In the genomic region with DNA sequence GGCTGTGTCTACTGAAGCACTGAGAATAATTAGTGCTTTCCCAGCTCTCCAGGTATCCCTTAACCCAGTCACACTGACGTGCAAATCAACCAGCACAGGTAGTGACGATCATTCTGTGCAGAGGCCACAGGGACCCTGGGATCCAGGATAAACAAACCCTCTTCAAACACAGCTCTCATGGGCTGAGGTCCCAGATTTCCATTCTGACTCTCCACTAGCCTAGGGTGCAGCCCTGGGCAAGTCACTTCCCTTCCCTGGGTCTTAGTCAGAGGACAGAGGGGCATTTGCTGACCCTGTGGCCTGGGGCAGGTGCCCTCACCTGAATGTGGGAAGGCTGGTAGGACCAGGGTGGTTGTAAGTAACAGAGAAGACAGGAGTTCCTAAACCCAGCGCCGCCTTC, we compare ENCODE assay signal across 35 cellular contexts.
"Had no signal": no experiment of that assay in that cellular context is flagged by ENCODE, and none has a peak within 500 bp of the region (broad histone marks: within the 10 kb centered on the region; RNA-seq: fewer than 3 reads in every experiment).

No MANE protein-coding gene starts in this region.

- H3K4me1 Mint-ChIP-seq: activated B cell treated with CpG ODN at 0.5 μM for 24 hours; activated CD4-positive, alpha-beta T cell treated with anti-CD3 and anti-CD28 coated beads, Interleukin-2, amount 10 ng/mL, durations not matched to agents 7 days and 5 days; activated naive CD8-positive, alpha-beta T cell treated with anti-CD3 and anti-CD28 coated beads for 36 hours; activated T-helper 17 cell treated with anti-CD3 and anti-CD28 coated beads, Interleukin-2, amount 50 U/mL, for 72 hours had no signal

- H3K27me3 Mint-ChIP-seq: activated B cell treated with CpG ODN at 0.5 μM for 24 hours; activated CD4-positive, alpha-beta T cell treated with anti-CD3 and anti-CD28 coated beads, Interleukin-2, amount 10 ng/mL, durations not matched to agents 7 days and 5 days; activated naive CD8-positive, alpha-beta T cell treated with anti-CD3 and anti-CD28 coated beads for 36 hours had no signal

- H3K36me3 ChIP-seq: adrenal gland, brain microvascular endothelial cell, breast epithelium had no signal

- H3K4me3 Mint-ChIP-seq: activated B cell treated with CpG ODN at 0.5 μM for 24 hours; activated CD4-positive, alpha-beta memory T cell treated with anti-CD3 and anti-CD28 coated beads for 36 hours; activated CD4-positive, alpha-beta T cell treated with anti-CD3 and anti-CD28 coated beads, Interleukin-2, amount 10 ng/mL, durations not matched to agents 7 days and 5 days; activated CD8-positive, alpha-beta T cell treated with anti-CD3 and anti-CD28 coated beads for 36 hours; activated naive CD4-positive, alpha-beta T cell treated with anti-CD3 and anti-CD28 coated beads for 36 hours; activated naive CD8-positive, alpha-beta T cell treated with anti-CD3 and anti-CD28 coated beads for 36 hours; activated T-cell treated with anti-CD3 and anti-CD28 coated beads, Interleukin-2, amount 50 U/mL, for 4 hours; activated T-cell treated with anti-CD3 and anti-CD28 coated beads, Interleukin-2, amount 50 U/mL, for 72 hours; activated T-helper 1 cell treated with anti-CD3 and anti-CD28 coated beads, Interleukin-12 subunit alpha, Interleukin-12 subunit beta, Interleukin-2, Interleukin-4 antibody, amounts not matched to agents 30 ng/mL and 10 ng/mL and 1 ng/mL, durations not matched to agents 14 hours and 24 hours and 36 hours; activated T-helper 17 cell treated with anti-CD3 and anti-CD28 coated beads, Interleukin-2, amount 50 U/mL, for 72 hours; T-helper 1 cell treated with Interleukin-12 subunit alpha and Interleukin-12 subunit beta and Interleukin-4 antibody, amounts not matched to agents 30 μg/mL and 1 μg/mL, for 36 hours; T-helper 2 cell treated with Interferon-gamma antibody and Interleukin-4, amounts not matched to agents 5 μg/mL and 100 μg/mL, for 36 hours had no signal

- DNase-seq: activated B cell treated with CpG ODN at 0.5 μM for 24 hours; activated CD4-positive, alpha-beta memory T cell treated with anti-CD3 and anti-CD28 coated beads for 36 hours; activated CD4-positive, alpha-beta T cell treated with anti-CD3 and anti-CD28 coated beads for 4 hours; activated CD4-positive, alpha-beta T cell treated with anti-CD3 and anti-CD28 coated beads, Interleukin-2, amount 10 ng/mL, durations not matched to agents 7 days and 5 days; activated CD4-positive, CD25-positive, alpha-beta regulatory T cell treated with anti-CD3 and anti-CD28 coated beads, Interleukin-2, amount 50 U/mL, for 72 hours; activated CD8-positive, alpha-beta memory T cell treated with anti-CD3 and anti-CD28 coated beads, Interleukin-2, amount 50 U/mL, for 4 hours; activated CD8-positive, alpha-beta T cell treated with anti-CD3 and anti-CD28 coated beads for 36 hours; activated effector memory CD4-positive, alpha-beta T cell treated with anti-CD3 and anti-CD28 coated beads, Interleukin-2, amount 50 U/mL, for 16 hours; activated gamma-delta T cell treated with Interleukin-2 at 50 U/mL for 16 hours; activated naive CD4-positive, alpha-beta T cell; activated naive CD4-positive, alpha-beta T cell treated with anti-CD3 and anti-CD28 coated beads for 36 hours; activated naive CD4-positive, alpha-beta T cell treated with anti-CD3 and anti-CD28 coated beads, Interleukin-2, amount 50 U/mL, for 16 hours; activated naive CD8-positive, alpha-beta T cell treated with anti-CD3 and anti-CD28 coated beads for 36 hours; activated T-cell treated with anti-CD3 and anti-CD28 coated beads for 4 hours; activated T-cell treated with anti-CD3 and anti-CD28 coated beads, Interleukin-2, amount 50 U/mL, for 1 hour; activated T-cell treated with anti-CD3 and anti-CD28 coated beads, Interleukin-2, amount 50 U/mL, for 4 hours; activated T-cell treated with anti-CD3 and anti-CD28 coated beads, Interleukin-2, amount 50 U/mL, for 72 hours; adrenal gland; amniotic stem cell; aorta; body of pancreas; brain microvascular endothelial cell; central memory CD4-positive, alpha-beta T cell; T-helper 1 cell; T-helper 2 cell; T-helper 9 cell had no signal

- H3K4me3 ChIP-seq: adrenal gland, body of pancreas, breast epithelium had no signal

- H3K27ac ChIP-seq: adrenal gland, body of pancreas, brain microvascular endothelial cell, breast epithelium, VCaP had no signal

- FAIRE-seq: astrocyte, TTC549 had no signal

- H3K36me3 Mint-ChIP-seq: activated CD4-positive, alpha-beta memory T cell treated with anti-CD3 and anti-CD28 coated beads for 36 hours; activated naive CD8-positive, alpha-beta T cell treated with anti-CD3 and anti-CD28 coated beads for 36 hours had no signal

- H3K27ac Mint-ChIP-seq: activated B cell treated with CpG ODN at 0.5 μM for 24 hours; activated CD4-positive, alpha-beta memory T cell treated with anti-CD3 and anti-CD28 coated beads for 36 hours; activated CD4-positive, alpha-beta T cell treated with anti-CD3 and anti-CD28 coated beads, Interleukin-2, amount 10 ng/mL, durations not matched to agents 7 days and 5 days; activated CD8-positive, alpha-beta T cell treated with anti-CD3 and anti-CD28 coated beads for 36 hours; activated naive CD4-positive, alpha-beta T cell treated with anti-CD3 and anti-CD28 coated beads for 36 hours; activated naive CD4-positive, alpha-beta T cell treated with anti-CD3 and anti-CD28 coated beads, Interleukin-2, amount 50 U/mL, for 72 hours; activated naive CD8-positive, alpha-beta T cell treated with anti-CD3 and anti-CD28 coated beads for 36 hours; activated T-cell treated with anti-CD3 and anti-CD28 coated beads, Interleukin-2, amount 50 U/mL, for 72 hours; activated T-helper 1 cell treated with anti-CD3 and anti-CD28 coated beads, Interleukin-12 subunit alpha, Interleukin-12 subunit beta, Interleukin-2, Interleukin-4 antibody, amounts not matched to agents 30 ng/mL and 10 ng/mL and 1 ng/mL, durations not matched to agents 14 hours and 24 hours and 36 hours; activated T-helper 17 cell treated with anti-CD3 and anti-CD28 coated beads, Interleukin-2, amount 50 U/mL, for 72 hours; T-helper 1 cell treated with Interleukin-12 subunit alpha and Interleukin-12 subunit beta and Interleukin-4 antibody, amounts not matched to agents 30 μg/mL and 1 μg/mL, for 36 hours; T-helper 2 cell treated with Interferon-gamma antibody and Interleukin-4, amounts not matched to agents 5 μg/mL and 100 μg/mL, for 36 hours had no signal

- H3K27me3 ChIP-seq: adrenal gland, body of pancreas, brain microvascular endothelial cell, breast epithelium had no signal

- H3K9me3 ChIP-seq: adrenal gland had no signal

- H3K4me1 ChIP-seq: adrenal gland, body of pancreas, breast epithelium had no signal
